Comparison of ENCODE assay signal across 8 cellular contexts in the genomic region with DNA sequence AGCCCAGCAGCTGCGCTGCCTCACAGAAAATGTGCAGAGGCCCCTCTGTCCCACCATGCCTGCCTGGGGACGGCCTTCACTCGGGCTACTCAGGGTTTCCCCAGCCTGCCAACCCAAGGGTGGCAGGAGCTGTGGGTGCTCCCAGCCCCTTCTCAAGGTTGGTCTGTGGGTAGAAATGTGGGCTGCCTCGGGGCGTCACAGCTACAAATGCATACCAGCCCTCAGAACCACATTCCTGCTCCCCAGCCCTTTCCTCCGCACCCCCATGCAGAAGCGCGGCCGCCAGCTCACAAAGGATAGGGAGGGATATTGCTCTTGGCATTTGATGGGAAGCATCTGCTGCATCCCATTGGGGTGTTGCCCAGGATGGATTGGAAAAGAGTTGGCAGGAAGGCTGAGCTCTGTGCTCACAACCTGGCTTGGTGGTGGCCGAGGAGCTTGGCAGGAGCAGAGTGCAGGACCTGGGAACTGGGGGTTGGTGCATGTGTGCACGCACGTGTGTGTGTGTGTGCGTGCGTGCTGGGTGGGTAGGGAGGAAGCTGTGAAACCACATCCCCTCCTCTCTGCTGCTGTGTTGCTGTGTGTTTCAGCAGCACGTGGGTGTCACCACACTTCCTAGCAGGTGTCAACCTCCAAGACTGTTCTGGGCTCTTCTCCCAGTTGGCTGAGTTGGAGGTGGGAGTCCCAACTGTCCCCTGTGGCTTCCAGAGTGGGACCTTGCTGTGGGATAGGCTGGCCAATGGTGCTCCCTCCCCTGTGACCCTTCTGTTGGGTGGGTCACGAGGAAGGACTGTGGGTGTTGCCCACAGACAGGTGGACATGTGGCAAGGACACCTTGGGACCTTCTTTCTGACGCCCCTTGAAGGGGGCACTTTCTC.
A peak's percentile ranks its signal among the peaks of the same experiment; 100 is the strongest.
DNase-seq lines count a peak whose midpoint lies in the region; ATAC-seq and TF ChIP-seq lines count a peak whose summit lies in the region.

No MANE protein-coding gene starts in this region.

- H3K36me3 ChIP-seq in cardiac muscle cell (no peaks in the 10 kb centered on the region), neural progenitor cell (no peaks in the 10 kb centered on the region)

- H3K27ac ChIP-seq in cardiac muscle cell (peak overlapping the region; percentile 58), neural progenitor cell (no peak overlapping the region)

- H3K9me3 ChIP-seq in cardiac muscle cell (ENCODE audit: low read depth) (no peaks in the 10 kb centered on the region), neural progenitor cell (ENCODE audit: low read depth) (no peaks in the 10 kb centered on the region)

- H3K27ac Mint-ChIP-seq in CD14-positive monocyte (peak overlapping the region; percentile 85 to 96 (median 93)), neural progenitor cell (no peak overlapping the region)
- H3K27ac Mint-ChIP-seq in activated T-helper 1 cell treated with anti-CD3 and anti-CD28 coated beads, Interleukin-12 subunit alpha, Interleukin-12 subunit beta, Interleukin-2, Interleukin-4 antibody, amounts not matched to agents 30 ng/mL and 10 ng/mL and 1 ng/mL, durations not matched to agents 14 hours and 24 hours and 36 hours: peak overlapping the region; percentile 97

- no peaks in the 10 kb centered on the region for H3K27me3 ChIP-seq in cardiac muscle cell
- no peaks in the 10 kb centered on the region for H3K27me3 ChIP-seq in neural progenitor cell

- H3K27me3 Mint-ChIP-seq in CD14-positive monocyte (ENCODE audit: low read depth in 3 of 3) (peaks cover 0 to 2% (median 2%) of the 10 kb centered on the region in 3 donors), neural progenitor cell (ENCODE audit: insufficient read depth, low read depth) (peaks cover 7% of the 10 kb centered on the region)
- H3K27me3 Mint-ChIP-seq in activated T-helper 1 cell treated with anti-CD3 and anti-CD28 coated beads, Interleukin-12 subunit alpha, Interleukin-12 subunit beta, Interleukin-2, Interleukin-4 antibody, amounts not matched to agents 30 ng/mL and 10 ng/mL and 1 ng/mL, durations not matched to agents 14 hours and 24 hours and 36 hours (ENCODE audit: insufficient read depth): no peaks in the 10 kb centered on the region

- H3K4me1 ChIP-seq in cardiac muscle cell (ENCODE audit: low read depth) (peaks cover 29% of the 10 kb centered on the region), neural progenitor cell (peaks cover 15% of the 10 kb centered on the region)

- H2AFZ ChIP-seq in neural progenitor cell (replicated peaks): no peak overlapping the region

- peaks cover 22 to 51% of the 10 kb centered on the region in 2 donors for H3K36me3 Mint-ChIP-seq in CD14-positive monocyte
- H3K36me3 Mint-ChIP-seq in activated T-helper 1 cell treated with anti-CD3 and anti-CD28 coated beads, Interleukin-12 subunit alpha, Interleukin-12 subunit beta, Interleukin-2, Interleukin-4 antibody, amounts not matched to agents 30 ng/mL and 10 ng/mL and 1 ng/mL, durations not matched to agents 14 hours and 24 hours and 36 hours (ENCODE audit: low read depth): peaks cover 7% of the 10 kb centered on the region
- H3K36me3 Mint-ChIP-seq in neural progenitor cell: peaks cover 10% of the 10 kb centered on the region

- H3F3A ChIP-seq in neural progenitor cell (ENCODE audit: low read depth): peaks cover 17% of the 10 kb centered on the region

- H3K4me2 ChIP-seq in neural progenitor cell: no peak overlapping the region

- no peak for TF ChIP-seq CTCF in CD14-positive monocyte (IDR thresholded peaks at IDR 0.05)
- no peak for TF ChIP-seq CTCF in cardiac muscle cell (IDR thresholded peaks at IDR 0.05; ENCODE audit: low read depth, low read length)
- TF ChIP-seq CTCF in neural progenitor cell (IDR thresholded peaks at IDR 0.05): no peak

- H3K9me3 Mint-ChIP-seq in CD14-positive monocyte (peaks cover 0 to 4% (median 3%) of the 10 kb centered on the region in 7 donors), neural progenitor cell (peaks cover 2% of the 10 kb centered on the region)
- H3K9me3 Mint-ChIP-seq in activated T-helper 1 cell treated with anti-CD3 and anti-CD28 coated beads, Interleukin-12 subunit alpha, Interleukin-12 subunit beta, Interleukin-2, Interleukin-4 antibody, amounts not matched to agents 30 ng/mL and 10 ng/mL and 1 ng/mL, durations not matched to agents 14 hours and 24 hours and 36 hours: no peaks in the 10 kb centered on the region

- peaks cover 91% of the 10 kb centered on the region for H3K79me2 ChIP-seq in neural progenitor cell (ENCODE audit: low read depth)

- intact Hi-C loops in CD14-positive monocyte (cut with micrococcal nuclease): no loop called here
- intact Hi-C loops in activated T-helper 1 cell treated with anti-CD3 and anti-CD28 coated beads, Interleukin-12 subunit alpha, Interleukin-12 subunit beta, Interleukin-2, Interleukin-4 antibody, amounts not matched to agents 30 ng/mL and 10 ng/mL and 1 ng/mL, durations not matched to agents 14 hours and 24 hours and 36 hours (cut with micrococcal nuclease): loop anchor here (2.0 kb wide), 1 partner anchor 16 kb away; no protein-coding TSS in a partner anchor

- peaks cover 68% of the 10 kb centered on the region for H4K20me1 ChIP-seq in neural progenitor cell (ENCODE audit: low read depth)

- H3K4me3 ChIP-seq in cardiac muscle cell (no peak overlapping the region), neural progenitor cell (no peak overlapping the region)

- H3K9ac ChIP-seq in neural progenitor cell: no peak overlapping the region

- DNase-seq in CD14-positive monocyte (ENCODE audit: low spot score) (peak; percentile 77), MV-4-11 (lab: John Stamatoyannopoulos, UW) (peak; percentile 91), cardiac muscle cell (ENCODE audit: low read depth in 1 of 2, low spot score in 1 of 2) (peak in 1 of 2 donors; percentile 84), neural progenitor cell (ENCODE audit: low spot score) (no peak)
- DNase-seq in activated T-helper 1 cell treated with anti-CD3 and anti-CD28 coated beads, Interleukin-12 subunit alpha, Interleukin-12 subunit beta, Interleukin-2, Interleukin-4 antibody, amounts not matched to agents 30 ng/mL and 10 ng/mL and 1 ng/mL, durations not matched to agents 14 hours and 24 hours and 36 hours (ENCODE audit: low spot score): peak; percentile 80
- DNase-seq in stimulated activated CD4-positive, alpha-beta T cell treated with anti-CD3 and anti-CD28 coated beads, Interleukin-15, amount 100 ng/mL, for 1 hour (ENCODE audit: low read depth in 1 of 2, low spot score in 1 of 2): peak; percentile 62 to 66

- H3K4me1 Mint-ChIP-seq in CD14-positive monocyte (peaks cover 93% of the 10 kb centered on the region), neural progenitor cell (peaks cover 54% of the 10 kb centered on the region)
- peaks cover 85% of the 10 kb centered on the region for H3K4me1 Mint-ChIP-seq in activated T-helper 1 cell treated with anti-CD3 and anti-CD28 coated beads, Interleukin-12 subunit alpha, Interleukin-12 subunit beta, Interleukin-2, Interleukin-4 antibody, amounts not matched to agents 30 ng/mL and 10 ng/mL and 1 ng/mL, durations not matched to agents 14 hours and 24 hours and 36 hours (ENCODE audit: low read depth)

- ATAC-seq in GM19463 (IDR thresholded peaks at IDR 0.05; ENCODE audit: unreplicated experiment) (peak; percentile 27), HG02642 (IDR thresholded peaks at IDR 0.05; ENCODE audit: poor library complexity, unreplicated experiment) (no peak)

- H3K4me3 Mint-ChIP-seq in CD14-positive monocyte: peak overlapping the region; percentile 65 to 85
- H3K4me3 Mint-ChIP-seq in activated T-helper 1 cell treated with anti-CD3 and anti-CD28 coated beads, Interleukin-12 subunit alpha, Interleukin-12 subunit beta, Interleukin-2, Interleukin-4 antibody, amounts not matched to agents 30 ng/mL and 10 ng/mL and 1 ng/mL, durations not matched to agents 14 hours and 24 hours and 36 hours: peak overlapping the region; percentile 79
- no peak overlapping the region for H3K4me3 Mint-ChIP-seq in neural progenitor cell
